15 cellular contexts compared by ENCODE assay signal in the genomic region with DNA sequence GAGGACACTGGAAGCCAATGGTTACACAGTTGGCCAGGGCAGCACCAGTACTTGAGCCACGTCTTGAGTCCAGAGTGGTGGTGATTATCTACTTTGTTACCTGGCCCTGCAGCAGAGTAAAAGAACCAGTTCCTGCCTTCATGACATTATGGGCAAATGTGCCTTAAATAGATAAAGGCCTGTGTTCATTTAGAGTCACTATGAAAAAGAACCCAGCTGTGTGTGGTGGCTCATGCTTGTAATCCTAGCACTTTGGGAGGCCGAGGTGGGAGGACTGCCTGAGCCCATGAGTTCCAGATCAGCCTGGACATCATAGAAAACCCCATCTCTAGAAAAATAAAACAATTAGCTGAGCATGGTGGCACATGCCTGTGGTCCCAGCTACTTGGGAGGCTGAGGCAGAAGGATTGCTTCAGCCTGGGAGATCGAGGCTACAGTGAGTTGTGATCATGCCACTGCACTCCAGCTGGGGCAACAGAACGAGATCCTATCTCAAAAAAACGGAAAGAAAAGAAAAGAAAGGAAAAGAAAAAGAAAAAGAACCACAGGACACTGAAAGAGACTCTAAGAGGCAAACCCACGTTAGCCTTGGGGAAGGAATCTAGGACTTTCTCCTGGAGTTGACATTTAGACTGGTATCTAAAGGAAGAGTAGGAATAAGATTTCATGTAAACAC. TPM values are rescaled to one million over a fixed set of nuclear protein-coding genes. Genes with fewer than 3 reads are reported as not detected.
DNase-seq lines count a peak whose midpoint lies in the region; ATAC-seq and TF ChIP-seq lines count a peak whose summit lies in the region.
"Had no signal": no experiment of that assay in that cellular context is flagged by ENCODE, and none has a peak within 500 bp of the region (broad histone marks: within the 10 kb centered on the region; RNA-seq: fewer than 3 reads in every experiment).

No MANE protein-coding gene starts in this region.

- H3K9me3 ChIP-seq in T-helper 17 cell (ENCODE audit: control insufficient read depth, low read length, poor library complexity, severe bottlenecking) = no peaks in the 10 kb centered on the region
- H3K9me3 ChIP-seq: BLaER1 had no signal

- H3K9me3 Mint-ChIP-seq in activated T-cell treated with anti-CD3 and anti-CD28 coated beads, Interleukin-2, amount 50 U/mL, for 24 hours = no peaks in the 10 kb centered on the region
- no peaks in the 10 kb centered on the region for H3K9me3 Mint-ChIP-seq in activated T-cell treated with anti-CD3 and anti-CD28 coated beads, Interleukin-2, amount 50 U/mL, for 4 hours
- H3K9me3 Mint-ChIP-seq in IgD-negative memory B cell = no peaks in the 10 kb centered on the region
- H3K9me3 Mint-ChIP-seq: GM23338, H9 had no signal

- no peak for TF ChIP-seq POLR2A in erythroblast (IDR thresholded peaks at IDR 0.05; ENCODE audit: low read length)

- no peak overlapping the region for H3K4me3 Mint-ChIP-seq in activated T-cell treated with anti-CD3 and anti-CD28 coated beads, Interleukin-2, amount 50 U/mL, for 24 hours
- no peak overlapping the region for H3K4me3 Mint-ChIP-seq in activated T-cell treated with anti-CD3 and anti-CD28 coated beads, Interleukin-2, amount 50 U/mL, for 4 hours
- H3K4me3 Mint-ChIP-seq in IgD-negative memory B cell = peak overlapping the region in 1 of 4 donors; percentile 48
- no peak overlapping the region for H3K4me3 Mint-ChIP-seq in T-helper 17 cell
- H3K4me3 Mint-ChIP-seq: GM23338, H9 had no signal

- H3K4me1 Mint-ChIP-seq in activated T-cell treated with anti-CD3 and anti-CD28 coated beads, Interleukin-2, amount 50 U/mL, for 24 hours (ENCODE audit: low read depth) = peaks cover 18% of the 10 kb centered on the region
- peaks cover 11% of the 10 kb centered on the region for H3K4me1 Mint-ChIP-seq in activated T-cell treated with anti-CD3 and anti-CD28 coated beads, Interleukin-2, amount 50 U/mL, for 4 hours (ENCODE audit: low read depth)
- H3K4me1 Mint-ChIP-seq in IgD-negative memory B cell (peaks cover 4 to 22% (median 14%) of the 10 kb centered on the region in 3 donors), T-helper 17 cell (peaks cover 13% of the 10 kb centered on the region)

- peak overlapping the region; percentile 55 for H3K27ac Mint-ChIP-seq in activated T-cell treated with anti-CD3 and anti-CD28 coated beads, Interleukin-2, amount 50 U/mL, for 24 hours
- H3K27ac Mint-ChIP-seq in IgD-negative memory B cell (peak overlapping the region in 2 of 3 donors; percentile 17 to 78), T-helper 17 cell (peak overlapping the region; percentile 29)
- H3K27ac Mint-ChIP-seq: GM23338 had no signal

- H3K27me3 Mint-ChIP-seq in activated T-cell treated with anti-CD3 and anti-CD28 coated beads, Interleukin-2, amount 50 U/mL, for 24 hours = no peaks in the 10 kb centered on the region
- no peaks in the 10 kb centered on the region for H3K27me3 Mint-ChIP-seq in activated T-cell treated with anti-CD3 and anti-CD28 coated beads, Interleukin-2, amount 50 U/mL, for 4 hours (ENCODE audit: low read depth)
- no peaks in the 10 kb centered on the region for H3K27me3 Mint-ChIP-seq in IgD-negative memory B cell
- H3K27me3 Mint-ChIP-seq in T-helper 17 cell = no peaks in the 10 kb centered on the region

- peaks cover 4% of the 10 kb centered on the region for H3K36me3 Mint-ChIP-seq in activated T-cell treated with anti-CD3 and anti-CD28 coated beads, Interleukin-2, amount 50 U/mL, for 24 hours (ENCODE audit: low read depth)
- H3K36me3 Mint-ChIP-seq in activated T-cell treated with anti-CD3 and anti-CD28 coated beads, Interleukin-2, amount 50 U/mL, for 4 hours (ENCODE audit: insufficient read depth) = peaks cover 3% of the 10 kb centered on the region
- H3K36me3 Mint-ChIP-seq in IgD-negative memory B cell (peaks cover 2% of the 10 kb centered on the region), T-helper 17 cell (ENCODE audit: low read depth) (peaks cover 3% of the 10 kb centered on the region)

- DNase-seq in activated T-cell treated with anti-CD3 and anti-CD28 coated beads, Interleukin-2, amount 50 U/mL, for 24 hours = no peak
- no peak for DNase-seq in activated T-cell treated with anti-CD3 and anti-CD28 coated beads, Interleukin-2, amount 50 U/mL, for 4 hours
- DNase-seq in T-helper 17 cell (no peak), erythroblast (lab: John Stamatoyannopoulos, UW) (peak; percentile 31 to 77), NCI-H1092 treated with DMSO at 0.1 percent for 48 hours (lab: John Stamatoyannopoulos, UW) (no peak)
- DNase-seq: 8988T, AML-193, DMS53, GF-D8, H9 had no signal

- no peak for ATAC-seq in activated T-cell treated with anti-CD3 and anti-CD28 coated beads, Interleukin-2, amount 50 U/mL, for 4 hours
- ATAC-seq in T-helper 17 cell (no peak), GM21619 (IDR thresholded peaks at IDR 0.05; ENCODE audit: unreplicated experiment) (no peak), GM21381 (IDR thresholded peaks at IDR 0.05; ENCODE audit: unreplicated experiment) (no peak)
- ATAC-seq: GM23338 had no signal

RNA-seq across cellular contexts. Expression of a gene that starts 3.4 kb away (rescaled TPM):
- 10 to 100 TPM; 21.8 to 24.5 (median 22.2) TPM for total RNA-seq in activated T-cell treated with anti-CD3 and anti-CD28 coated beads, Interleukin-2, amount 50 U/mL, for 4 hours
- polyA plus RNA-seq in IgD-negative memory B cell = 10.0 TPM
- total RNA-seq in T-helper 17 cell = 10 to 100 TPM; 16.0 to 18.7 TPM

RNA-seq across cellular contexts. Expression of a gene that starts 13.1 kb away (rescaled TPM):
- total RNA-seq in activated T-cell treated with anti-CD3 and anti-CD28 coated beads, Interleukin-2, amount 50 U/mL, for 4 hours = 1 to 10 TPM; 4.8 to 5.5 (median 5.1) TPM
- 0.70 TPM for polyA plus RNA-seq in IgD-negative memory B cell
- total RNA-seq in T-helper 17 cell = 1 to 10 TPM; 7.1 to 7.5 TPM

RNA-seq across cellular contexts. Expression of a gene that starts 25.2 kb away (rescaled TPM):
- total RNA-seq in activated T-cell treated with anti-CD3 and anti-CD28 coated beads, Interleukin-2, amount 50 U/mL, for 4 hours = under 1 TPM; 0.23 to 0.46 (median 0.26) TPM
- polyA plus RNA-seq in IgD-negative memory B cell = not detected
- not detected for total RNA-seq in T-helper 17 cell

RNA-seq across cellular contexts. Expression of a gene that starts 25.2 kb away (rescaled TPM):
- not detected for total RNA-seq in activated T-cell treated with anti-CD3 and anti-CD28 coated beads, Interleukin-2, amount 50 U/mL, for 4 hours
- polyA plus RNA-seq in IgD-negative memory B cell = not detected
- not detected for total RNA-seq in T-helper 17 cell
- total RNA-seq: H9 had no signal

RNA-seq across cellular contexts. Expression of a gene that starts 26.4 kb away (rescaled TPM):
- total RNA-seq in activated T-cell treated with anti-CD3 and anti-CD28 coated beads, Interleukin-2, amount 50 U/mL, for 4 hours = 100 to 1,000 TPM in 2 of 3 donors, 10 to 100 TPM in 1; 94.1 to 108 (median 106) TPM
- polyA plus RNA-seq in IgD-negative memory B cell = 26.8 TPM
- total RNA-seq in T-helper 17 cell = 10 to 100 TPM; 75.5 to 81.6 TPM

Comparison
In these comparisons a context has a peak if more than half of its experiments do, and no peak if none do; other contexts are left out.
1. DNase-seq: peak in erythroblast (2 of 2); none in activated T-cell treated with anti-CD3 and anti-CD28 coated beads, Interleukin-2, amount 50 U/mL, for 24 hours (single experiment), activated T-cell treated with anti-CD3 and anti-CD28 coated beads, Interleukin-2, amount 50 U/mL, for 4 hours (single experiment), T-helper 17 cell (0 of 3) and NCI-H1092 treated with DMSO at 0.1 percent for 48 hours (single experiment).
2. Peak in every context shown above with its lines, with median percentiles within 50 percentile points of each other: H3K27ac Mint-ChIP-seq.